ENCODE assay signal across 18 cellular contexts in genomic region chr5:116448450-116448849, GRCh38.
DNase-seq lines count a peak whose midpoint lies in the region; ATAC-seq, FAIRE-seq and TF ChIP-seq lines count a peak whose summit lies in the region.
"Had no signal": no experiment of that assay in that cellular context is flagged by ENCODE, and none has a peak within 500 bp of the region (broad histone marks: within the 10 kb centered on the region; RNA-seq: fewer than 3 reads in every experiment).

No MANE protein-coding gene starts in this region.

- H3K27me3 Mint-ChIP-seq in nephron progenitor cell (ENCODE audit: low read depth, poor library complexity) = no peaks in the 10 kb centered on the region

- H3K27ac Mint-ChIP-seq in nephron progenitor cell = peak overlapping the region; percentile 81
- H3K27ac Mint-ChIP-seq: HFFc6 had no signal

- H3K36me3 Mint-ChIP-seq in nephron progenitor cell (ENCODE audit: low read depth) = peaks cover 62% of the 10 kb centered on the region

- no peaks in the 10 kb centered on the region for H3K27me3 ChIP-seq in brain microvascular endothelial cell (replicated peaks)
- H3K27me3 ChIP-seq in MG63 = no peaks in the 10 kb centered on the region

- no peak for DNase-seq in AG09309 (ENCODE audit: low read depth)
- peak; percentile 56 for DNase-seq in NCI-H69 (lab: John Stamatoyannopoulos, UW)
- DNase-seq in brain microvascular endothelial cell = no peak
- no peak for DNase-seq in nephron progenitor cell
- no peak for DNase-seq in epidermal melanocyte (ENCODE audit: insufficient read length, low spot score)
- DNase-seq in urothelium cell line (ENCODE audit: low spot score) = no peak
- no peak for DNase-seq in MG63
- DNase-seq: GF-D8, HFFc6, IMR-90, Karpas-422, NCI-H187, NCI-H2171, NCI-H446, NCI-H774 had no signal

- H3K9me3 ChIP-seq in MG63 = no peaks in the 10 kb centered on the region

- H3K9me3 Mint-ChIP-seq in nephron progenitor cell = no peaks in the 10 kb centered on the region

- peaks cover 60% of the 10 kb centered on the region for H3K4me1 Mint-ChIP-seq in nephron progenitor cell

- FAIRE-seq in urothelium cell line (lab: Jason Lieb, UNC) = no peak
- FAIRE-seq: A204.1 had no signal

- no peak for ATAC-seq in HG03159 (IDR thresholded peaks at IDR 0.05; ENCODE audit: unreplicated experiment)

- H3K4me3 ChIP-seq in AG09309 (ENCODE audit: control insufficient read depth, low read depth, low read length) = no peak overlapping the region
- no peak overlapping the region for H3K4me3 ChIP-seq in brain microvascular endothelial cell (ENCODE audit: low read depth, low read length)
- no peak overlapping the region for H3K4me3 ChIP-seq in MG63

- in situ Hi-C loops in brain microvascular endothelial cell (cut with HindIII; ENCODE audit: low pct_ligation_motif_present, low sequenced_read_pairs) = no loop called here

- no peak overlapping the region for H3K4me3 Mint-ChIP-seq in nephron progenitor cell
- H3K4me3 Mint-ChIP-seq: HFFc6 had no signal

- H3K27ac ChIP-seq in brain microvascular endothelial cell = no peak overlapping the region
- H3K27ac ChIP-seq: C4-2B had no signal

- TF ChIP-seq CTCF in AG09309 (IDR thresholded peaks at IDR 0.05; ENCODE audit: control insufficient read depth, insufficient read depth, low read depth, low read length, missing control alignments) (peak; percentile 37), brain microvascular endothelial cell (IDR thresholded peaks at IDR 0.05; ENCODE audit: low read depth, low read length, missing control alignments) (peak; percentile 8), nephron progenitor cell (IDR thresholded peaks at IDR 0.05) (no peak)

- H3K36me3 ChIP-seq in brain microvascular endothelial cell (replicated peaks) (no peaks in the 10 kb centered on the region), MG63 (no peaks in the 10 kb centered on the region)
